ENCODE assay signal across 30 cellular contexts in the genomic region with DNA sequence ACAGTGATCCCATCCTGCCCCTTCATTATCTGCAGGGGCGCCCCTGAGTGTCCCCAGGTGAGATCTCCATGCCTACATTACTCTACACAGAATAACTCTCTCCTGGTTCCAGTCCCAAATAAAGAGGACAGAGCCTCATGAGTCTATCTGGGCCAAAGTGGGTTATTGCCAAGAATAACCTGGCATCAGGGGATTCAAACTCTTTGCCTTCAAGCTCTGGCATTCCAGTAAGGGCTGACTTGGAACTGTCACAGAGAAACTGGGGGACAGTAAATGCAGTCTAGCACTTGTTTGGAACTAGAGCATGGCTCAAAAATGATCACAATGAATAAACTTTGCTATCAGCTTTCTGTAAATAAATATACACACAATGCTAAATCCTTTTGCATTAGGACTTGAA. TPM values are rescaled to one million over a fixed set of nuclear protein-coding genes. Genes with fewer than 3 reads are reported as not detected.
"Had no signal": no experiment of that assay in that cellular context is flagged by ENCODE, and none has a peak within 500 bp of the region (broad histone marks: within the 10 kb centered on the region; RNA-seq: fewer than 3 reads in every experiment).

No MANE protein-coding gene starts in this region.

- H3K27me3 ChIP-seq: MG63 had no signal

- ATAC-seq: activated CD4-positive, alpha-beta T cell treated with anti-CD3 and anti-CD28 coated beads for 36 hours; activated T-helper 17 cell treated with anti-CD3 and anti-CD28 coated beads, Interleukin-2, amount 50 U/mL, for 72 hours; body of pancreas; HepG2; Panc1; T-cell had no signal

- H3K36me3 ChIP-seq: MG63, WERI-Rb-1 had no signal

- H3K4me3 ChIP-seq: body of pancreas, MG63, SK-N-MC had no signal

- H3K9me3 ChIP-seq: body of pancreas, MG63 had no signal

- H3K27ac ChIP-seq: body of pancreas, SK-N-MC, WERI-Rb-1 had no signal

- DNase-seq: activated CD4-positive, alpha-beta memory T cell treated with anti-CD3 and anti-CD28 coated beads, Interleukin-2, amount 10 ng/mL, durations not matched to agents 7 days and 5 days; activated CD4-positive, alpha-beta T cell treated with anti-CD3 and anti-CD28 coated beads for 36 hours; activated CD4-positive, alpha-beta T cell treated with anti-CD3 and anti-CD28 coated beads, Interleukin-2, amount 50 U/mL, for 1 hour; activated gamma-delta T cell; activated naive CD4-positive, alpha-beta T cell treated with anti-CD3 and anti-CD28 coated beads for 36 hours; activated T-cell treated with anti-CD3 and anti-CD28 coated beads for 4 hours; activated T-cell treated with anti-CD3 and anti-CD28 coated beads, Interleukin-2, amount 50 U/mL, for 48 hours; anterior cingulate cortex; body of pancreas; MG63; MV-4-11; NCI-H1092 treated with DMSO at 0.1 percent for 48 hours; NCI-H1417 treated with DMSO at 0.1 percent for 48 hours; NCI-H1694; NCI-H2029 treated with DMSO at 0.1 percent for 48 hours; NCI-H510A treated with DMSO at 0.1 percent for 48 hours; NCI-H69; NK-92 treated with Interleukin-12 subunit alpha and Interleukin-12 subunit beta, amount 100 ng/mL, for 24 hours; OCI-M1; RPMI8226; SHP77; T-cell; T-helper 2 cell; WERI-Rb-1 had no signal

RNA-seq across cellular contexts. Expression of a gene that starts 30.3 kb away (rescaled TPM):
- total RNA-seq: activated CD4-positive, alpha-beta memory T cell treated with anti-CD3 and anti-CD28 coated beads, Interleukin-2, amount 10 ng/mL, durations not matched to agents 7 days and 5 days; activated CD4-positive, alpha-beta T cell treated with anti-CD3 and anti-CD28 coated beads for 36 hours; activated CD8-positive, alpha-beta memory T cell treated with anti-CD3 and anti-CD28 coated beads for 36 hours; activated naive CD4-positive, alpha-beta T cell treated with anti-CD3 and anti-CD28 coated beads for 36 hours; activated T-helper 17 cell treated with anti-CD3 and anti-CD28 coated beads, Interleukin-2, amount 50 U/mL, for 72 hours; bronchial epithelial cell; HepG2; T-cell had no signal
- polyA plus RNA-seq: HepG2 had no signal
